9 cellular contexts compared by ENCODE assay signal in the genomic region with DNA sequence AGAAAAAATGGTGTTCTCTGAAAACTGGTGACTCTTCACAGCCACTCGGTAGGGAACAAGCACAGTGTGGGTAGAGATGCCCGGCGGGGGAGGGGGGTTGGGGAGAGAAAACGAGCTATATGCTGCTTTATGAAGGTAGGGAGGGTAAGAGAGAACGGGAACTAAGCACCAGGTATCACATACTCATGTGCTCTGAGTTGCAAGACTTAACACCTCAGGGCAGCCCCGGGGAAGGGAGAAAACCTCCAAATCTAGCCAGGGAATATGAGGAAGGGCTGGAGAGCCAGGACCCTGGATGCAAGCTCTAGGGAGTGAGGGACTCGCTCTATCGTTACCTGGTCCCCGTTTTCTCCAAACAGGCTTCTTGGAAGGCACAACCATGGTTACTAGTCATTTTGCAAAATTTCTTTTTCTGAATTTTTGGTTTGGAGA. TPM values are rescaled to one million over a fixed set of nuclear protein-coding genes. Genes with fewer than 3 reads are reported as not detected.
A peak's percentile ranks its signal among the peaks of the same experiment; 100 is the strongest.
DNase-seq lines count a peak whose midpoint lies in the region; ATAC-seq, FAIRE-seq and TF ChIP-seq lines count a peak whose summit lies in the region.
"Had no signal": no experiment of that assay in that cellular context is flagged by ENCODE, and none has a peak within 500 bp of the region (broad histone marks: within the 10 kb centered on the region; RNA-seq: fewer than 3 reads in every experiment).

No MANE protein-coding gene starts in this region.

- no peak for TF ChIP-seq CTCF in endothelial cell of umbilical vein (IDR thresholded peaks at IDR 0.05; ENCODE audit: extremely low read depth in 1 of 2, insufficient read depth in 1 of 2, low read depth in 1 of 2, low read length in 2 of 2)
- TF ChIP-seq CTCF in ovary (IDR thresholded peaks at IDR 0.05): no peak

- peak overlapping the region; percentile 96 to 97 for H3K27ac Mint-ChIP-seq in T-cell

- peak; percentile 94 for FAIRE-seq in GM12891 (lab: Jason Lieb, UNC)
- no peak for FAIRE-seq in endothelial cell of umbilical vein (lab: Jason Lieb, UNC)
- no peak for FAIRE-seq in small intestine (lab: Jason Lieb, UNC)

- no peaks in the 10 kb centered on the region for H3K36me3 ChIP-seq in endothelial cell of umbilical vein (ENCODE audit: control insufficient read depth in 2 of 2, extremely low read depth in 1 of 2, insufficient read depth in 2 of 2, low read length in 2 of 2)
- no peaks in the 10 kb centered on the region for H3K36me3 ChIP-seq in small intestine (ENCODE audit: control insufficient read depth in 2 of 2, insufficient read depth in 2 of 2, low read length in 2 of 2)
- H3K36me3 ChIP-seq in ovary: no peaks in the 10 kb centered on the region

- TF ChIP-seq POLR2A in GM12891 (IDR thresholded peaks at IDR 0.05; ENCODE audit: low read depth, low read length): 0 out of 2 replicates have a peak, but pooled peaks have one; percentile 48
- TF ChIP-seq POLR2A in endothelial cell of umbilical vein (IDR thresholded peaks at IDR 0.05; ENCODE audit: low read depth, low read length): no peak
- TF ChIP-seq POLR2A in ovary (IDR thresholded peaks at IDR 0.05): no peak

- no TSS peak for BruUV-seq in endothelial cell of umbilical vein (replicated peaks; lab: Mats Ljungman, UMichigan)

- H3K4me1 Mint-ChIP-seq in T-cell: peaks cover 59 to 65% (median 63%) of the 10 kb centered on the region in 3 donors

- peak in 1 of 4 experiments; percentile 51 for ATAC-seq in T-cell (replicated peaks in 1 of 4)
- ATAC-seq in esophagus mucosa: no peak
- no peak for ATAC-seq in HG03196 (IDR thresholded peaks at IDR 0.05; ENCODE audit: unreplicated experiment)

- intact Hi-C loops in endothelial cell of umbilical vein (cut with micrococcal nuclease): no loop called here
- intact Hi-C loops in ovary (cut with DNase I): no loop called here

- dilution Hi-C loops in endothelial cell of umbilical vein (cut with MboI; ENCODE audit: extremely low pct_ligation_motif_present, low sequenced_read_pairs): no loop called here

- no peaks in the 10 kb centered on the region for H3K9me3 Mint-ChIP-seq in T-cell

- H3K4me3 Mint-ChIP-seq in T-cell: peak overlapping the region; percentile 90 to 98 (median 91)

- TF ChIP-seq EP300 in ovary (IDR thresholded peaks at IDR 0.05): no peak

- no peaks in the 10 kb centered on the region for H3K79me2 ChIP-seq in endothelial cell of umbilical vein (ENCODE audit: control insufficient read depth, insufficient read depth, low read length)

- peak overlapping the region; percentile 66 for H3K27ac ChIP-seq in endothelial cell of umbilical vein (ENCODE audit: insufficient read depth, low read depth, low read length)
- H3K27ac ChIP-seq in small intestine (ENCODE audit: low read depth in 1 of 2, low read length in 1 of 2): peak overlapping the region; percentile 92 to 95
- H3K27ac ChIP-seq in ovary: peak overlapping the region in 1 of 2 donors; percentile 35

- WGBS in small intestine, 3 donors: 58 to 75% (median 66%) methylated on average over 9 of the region's 9 CpGs
- 56 to 69% (median 66%) methylated on average over 9 of the region's 9 CpGs for WGBS in ovary, 3 donors

- DNase-seq in GM12891 (ENCODE audit: insufficient read length, low spot score): no peak
- peak in 13 of 34 experiments; percentile 7 to 40 (median 22) for DNase-seq in T-cell
- DNase-seq in endothelial cell of umbilical vein (ENCODE audit: low read depth, low spot score): no peak
- no peak for DNase-seq in small intestine
- no peak for DNase-seq in SHP77 treated with DMSO at 0.1 percent for 48 hours (lab: John Stamatoyannopoulos, UW)
- no peak for DNase-seq in ovary
- DNase-seq: NCI-H1092 treated with DMSO at 0.1 percent for 48 hours had no signal

- H3K27me3 ChIP-seq in endothelial cell of umbilical vein (ENCODE audit: control insufficient read depth in 2 of 2, insufficient read depth in 2 of 2, low read length in 2 of 2): no peaks in the 10 kb centered on the region
- H3K27me3 ChIP-seq in small intestine (ENCODE audit: control insufficient read depth in 2 of 2, insufficient read depth in 2 of 2, low read length in 2 of 2): no peaks in the 10 kb centered on the region
- no peaks in the 10 kb centered on the region for H3K27me3 ChIP-seq in ovary

- peaks cover 19% of the 10 kb centered on the region for H3K36me3 Mint-ChIP-seq in T-cell

- H3K4me1 ChIP-seq in endothelial cell of umbilical vein (ENCODE audit: control insufficient read depth, extremely low read depth, insufficient read depth, low read length) (peaks cover 59% of the 10 kb centered on the region), small intestine (ENCODE audit: control insufficient read depth in 2 of 2, insufficient read depth in 1 of 2, low read depth in 1 of 2, low read length in 1 of 2) (peaks cover 14 to 24% of the 10 kb centered on the region in 2 donors), ovary (ENCODE audit: insufficient read depth) (peaks cover 12% of the 10 kb centered on the region)

- no peak overlapping the region for H2AFZ ChIP-seq in endothelial cell of umbilical vein (ENCODE audit: low read depth, low read length)

- H3K9me3 ChIP-seq in endothelial cell of umbilical vein (replicated peaks; ENCODE audit: control insufficient read depth, insufficient read depth, low read length) (no peaks in the 10 kb centered on the region), small intestine (ENCODE audit: control insufficient read depth, low read depth) (no peaks in the 10 kb centered on the region), ovary (no peaks in the 10 kb centered on the region)

- no peak overlapping the region for H3K4me2 ChIP-seq in endothelial cell of umbilical vein (ENCODE audit: insufficient read depth, low read length)

- H3K27me3 Mint-ChIP-seq in T-cell: no peaks in the 10 kb centered on the region

- H4K20me1 ChIP-seq in endothelial cell of umbilical vein (replicated peaks; ENCODE audit: control insufficient read depth, extremely low read depth, insufficient read depth, low read length): no peaks in the 10 kb centered on the region

- H3K4me3 ChIP-seq in endothelial cell of umbilical vein (replicated peaks in 1 of 3; ENCODE audit: insufficient read depth in 1 of 3, low read depth in 1 of 3, low read length in 3 of 3) (no peak overlapping the region), small intestine (ENCODE audit: low read depth in 1 of 2, low read length in 2 of 2) (peak overlapping the region in 1 of 2 donors; percentile 36), ovary (no peak overlapping the region)

- CTCF ChIA-PET in T-cell (lab: Charles Lee) (interaction anchor here in 1 of 2 donors (0.7 to 1.2 kb wide), 3 partner anchors 131 to 246 kb away, joined by 3 to 7 read pairs (median 3); partner anchors contain the start of gene TSR1), endothelial cell of umbilical vein (lab: Charles Lee) (interaction anchor here (1.0 to 9.2 kb wide), 15 partner anchors 13 to 155 kb away, joined by 3 to 76 read pairs (median 8); partner anchors contain the start of gene HIC1)

- no peaks in the 10 kb centered on the region for H3K9me1 ChIP-seq in endothelial cell of umbilical vein (replicated peaks; ENCODE audit: control insufficient read depth, extremely low read depth, insufficient read depth, low read length)

- POLR2A ChIA-PET in T-cell (lab: Charles Lee) (interaction anchor here in 1 of 2 donors (0.6 kb wide), 2 partner anchors 22 to 398 kb away, joined by 3 read pairs; no protein-coding TSS in a partner anchor), endothelial cell of umbilical vein (lab: Charles Lee) (interaction anchor here (0.7 to 1.1 kb wide), 3 partner anchors 82 to 140 kb away, joined by 4 read pairs; no protein-coding TSS in a partner anchor)

- no peak overlapping the region for H3K9ac ChIP-seq in endothelial cell of umbilical vein (replicated peaks; ENCODE audit: extremely low read depth, insufficient read depth, low read length)

TF ChIP-seq in GM12891, 5 proteins besides CTCF, POLR2A, EP300 and RAD21 (continues in another document):
- TF ChIP-seq POU2F2 (IDR thresholded peaks at IDR 0.05; ENCODE audit: low read depth, low read length): peak; percentile 59; the same call in 1 of the 2 replicates
- TF ChIP-seq POLR2AphosphoS5 (IDR thresholded peaks at IDR 0.05; ENCODE audit: low read depth, low read length): peak; percentile 78
- no peak for TF ChIP-seq SPI1 (IDR thresholded peaks at IDR 0.05; ENCODE audit: low read depth, low read length)

TF ChIP-seq in endothelial cell of umbilical vein, 7 proteins besides CTCF, POLR2A, EP300 and RAD21 (continues in another document):
- TF ChIP-seq, protein P1, sequence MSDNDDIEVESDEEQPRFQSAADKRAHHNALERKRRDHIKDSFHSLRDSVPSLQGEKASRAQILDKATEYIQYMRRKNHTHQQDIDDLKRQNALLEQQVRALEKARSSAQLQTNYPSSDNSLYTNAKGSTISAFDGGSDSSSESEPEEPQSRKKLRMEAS (IDR thresholded peaks at IDR 0.05; ENCODE audit: insufficient read depth, insufficient read length): no peak

RNA-seq across cellular contexts. Expression of gene HIC1, which starts 35.3 kb away (rescaled TPM):
- 47.4 TPM for polyA plus RNA-seq in GM12891 (2012; ENCODE audit: low read depth, missing spikeins)
- total RNA-seq in T-cell (10 to 100 TPM in 1 of 5 donors, 1 to 10 TPM in 4; 3.2 to 12.3 (median 8.4) TPM), endothelial cell of umbilical vein (25.8 and 35.5 TPM in 2 replicates), esophagus mucosa (2.3 TPM), ovary (100 to 1,000 TPM in 1 of 7 donors, 10 to 100 TPM in 6; 35.0 to 108 (median 68.0) TPM)
- polyA plus RNA-seq in endothelial cell of umbilical vein (18.2 and 20.2 TPM in 2 replicates), small intestine (1 to 10 TPM in 2 of 3 donors, under 1 TPM in 1; 0.89 to 6.9 (median 6.2) TPM), ovary (10 to 100 TPM in 1 of 2 donors, 1 to 10 TPM in 1; 3.9 to 16.3 TPM)
- 6.5 and 11.3 TPM in 2 replicates for polyA plus RNA-seq in endothelial cell of umbilical vein (2011; cell fraction: cytosol; rRNA removed)
- polyA plus RNA-seq in endothelial cell of umbilical vein (2011; cell fraction: nucleus; rRNA removed): 46.4 and 50.2 TPM in 2 replicates
- polyA plus RNA-seq in endothelial cell of umbilical vein (2012): 8.2 and 19.6 TPM in 2 replicates
- 10.7 and 22.4 TPM in 2 replicates for polyA minus RNA-seq in endothelial cell of umbilical vein
- polyA minus RNA-seq in endothelial cell of umbilical vein (2011; cell fraction: cytosol; rRNA and poly(A)+ RNA removed): not detected
- polyA minus RNA-seq in endothelial cell of umbilical vein (2011; cell fraction: nucleus; rRNA and poly(A)+ RNA removed): 56.9 and 118 TPM in 2 replicates

RNA-seq across cellular contexts. Expression of gene OVCA2, which starts 48.4 kb away (rescaled TPM):
- polyA plus RNA-seq in GM12891 (2012; ENCODE audit: low read depth, missing spikeins): 35.2 TPM
- 10 to 100 TPM; 31.0 to 36.8 (median 31.8) TPM for total RNA-seq in T-cell
- total RNA-seq in endothelial cell of umbilical vein: 40.9 and 41.3 TPM in 2 replicates
- polyA plus RNA-seq in endothelial cell of umbilical vein: 84.2 and 102 TPM in 2 replicates
- 62.0 and 68.4 TPM in 2 replicates for polyA plus RNA-seq in endothelial cell of umbilical vein (2011; cell fraction: cytosol; rRNA removed)
- polyA plus RNA-seq in endothelial cell of umbilical vein (2011; cell fraction: nucleus; rRNA removed): 27.0 and 34.3 TPM in 2 replicates
- 40.7 and 40.8 TPM in 2 replicates for polyA plus RNA-seq in endothelial cell of umbilical vein (2012)
- 29.7 and 32.0 TPM in 2 replicates for polyA minus RNA-seq in endothelial cell of umbilical vein
- polyA minus RNA-seq in endothelial cell of umbilical vein (2011; cell fraction: cytosol; rRNA and poly(A)+ RNA removed): 24.1 TPM
- 4.8 and 6.6 TPM in 2 replicates for polyA minus RNA-seq in endothelial cell of umbilical vein (2011; cell fraction: nucleus; rRNA and poly(A)+ RNA removed)
- polyA plus RNA-seq in small intestine: 10 to 100 TPM; 65.9 to 90.5 (median 80.1) TPM
- 32.3 TPM for total RNA-seq in esophagus mucosa
- 10 to 100 TPM; 19.1 to 26.4 (median 21.2) TPM for total RNA-seq in ovary
- 10 to 100 TPM; 13.2 to 28.3 TPM for polyA plus RNA-seq in ovary
